8 cellular contexts compared by ENCODE assay signal in genomic region chr15:50764331-50765201, GRCh38. TPM values are rescaled to one million over a fixed set of nuclear protein-coding genes. Genes with fewer than 3 reads are reported as not detected.
DNase-seq lines count a peak whose midpoint lies in the region; ATAC-seq and TF ChIP-seq lines count a peak whose summit lies in the region.

No MANE protein-coding gene starts in this region.

- no peaks in the 10 kb centered on the region for H3K36me3 Mint-ChIP-seq in WTC11
- H3K36me3 Mint-ChIP-seq in nephron progenitor cell (ENCODE audit: low read depth), result peaks cover 20% of the 10 kb centered on the region

- CTCF ChIA-PET in WTC11 (lab: Charles Lee), result no interaction called here

- peak; percentile 40 for ATAC-seq in HG03108 (IDR thresholded peaks at IDR 0.05; ENCODE audit: unreplicated experiment)
- no peak for ATAC-seq in WTC11

- DNase-seq in NCI-H82 (lab: John Stamatoyannopoulos, UW), result peak; percentile 55
- no peak for DNase-seq in NCI-H82 treated with DMSO at 0.1 percent for 48 hours (lab: John Stamatoyannopoulos, UW; ENCODE audit: unreplicated experiment)
- no peak for DNase-seq in WTC11 (ENCODE audit: low spot score)
- peak; percentile 51 to 74 for DNase-seq in erythroblast (lab: John Stamatoyannopoulos, UW)
- DNase-seq in nephron progenitor cell, result no peak
- no peak for DNase-seq in NCI-H2196 treated with DMSO at 0.1 percent for 48 hours (lab: John Stamatoyannopoulos, UW; ENCODE audit: unreplicated experiment)
- DNase-seq in NCI-H345 (lab: John Stamatoyannopoulos, UW), result no peak

- no peak for TF ChIP-seq CTCF in WTC11 (IDR thresholded peaks at IDR 0.05)
- no peak for TF ChIP-seq CTCF in nephron progenitor cell (IDR thresholded peaks at IDR 0.05)

- no peak for TF ChIP-seq POLR2A in erythroblast (IDR thresholded peaks at IDR 0.05; ENCODE audit: low read length)

- POLR2A ChIA-PET in WTC11 (lab: Charles Lee), result interaction anchor here (0.7 kb wide), 2 partner anchors 31 to 855 kb away, joined by 4 to 7 read pairs; no protein-coding TSS in a partner anchor

- no peaks in the 10 kb centered on the region for H3K27me3 Mint-ChIP-seq in WTC11 (ENCODE audit: low read depth)
- peaks cover 11% of the 10 kb centered on the region for H3K27me3 Mint-ChIP-seq in nephron progenitor cell (ENCODE audit: low read depth, poor library complexity)

- H3K4me1 Mint-ChIP-seq in WTC11 (peaks cover 24% of the 10 kb centered on the region), nephron progenitor cell (peaks cover 32% of the 10 kb centered on the region)

- H3K4me3 Mint-ChIP-seq in WTC11, result peak overlapping the region; percentile 84
- peak overlapping the region; percentile 91 for H3K4me3 Mint-ChIP-seq in nephron progenitor cell

- H3K27ac Mint-ChIP-seq in WTC11 (peak overlapping the region; percentile 95), nephron progenitor cell (peak overlapping the region; percentile 12)

- no peaks in the 10 kb centered on the region for H3K9me3 Mint-ChIP-seq in WTC11
- H3K9me3 Mint-ChIP-seq in nephron progenitor cell, result peaks cover 4% of the 10 kb centered on the region

TF ChIP-seq in WTC11, 78 proteins besides CTCF, POLR2A, EP300 and RAD21:
- no peak for TF ChIP-seq ZNF121 (CRISPR knock-in tag; IDR thresholded peaks at IDR 0.05)
- no peak for TF ChIP-seq ATF2 (CRISPR knock-in tag; IDR thresholded peaks at IDR 0.05; ENCODE audit: borderline replicate concordance, low read depth)
- TF ChIP-seq NFYB (CRISPR knock-in tag; conservative IDR thresholded peaks at IDR 0.05; ENCODE audit: low read depth), result no peak
- TF ChIP-seq OVOL2 (CRISPR knock-in tag; IDR thresholded peaks at IDR 0.05; ENCODE audit: borderline replicate concordance), result no peak
- no peak for TF ChIP-seq NFE2L1 (CRISPR knock-in tag; IDR thresholded peaks at IDR 0.05)
- TF ChIP-seq KAT7 (CRISPR knock-in tag; IDR thresholded peaks at IDR 0.05; ENCODE audit: borderline replicate concordance), result no peak
- TF ChIP-seq RELA (CRISPR knock-in tag; IDR thresholded peaks at IDR 0.05; ENCODE audit: borderline replicate concordance), result no peak
- TF ChIP-seq SMAD3 (CRISPR knock-in tag; IDR thresholded peaks at IDR 0.05; ENCODE audit: borderline replicate concordance), result no peak
- TF ChIP-seq SMAD4 (CRISPR knock-in tag; IDR thresholded peaks at IDR 0.05), result no peak
- TF ChIP-seq E2F5 (CRISPR knock-in tag; IDR thresholded peaks at IDR 0.05), result no peak
- no peak for TF ChIP-seq ZNF232 (CRISPR knock-in tag; IDR thresholded peaks at IDR 0.05)
- TF ChIP-seq ZNF416 (CRISPR knock-in tag; IDR thresholded peaks at IDR 0.05), result no peak
- TF ChIP-seq FOXJ3 (CRISPR knock-in tag; IDR thresholded peaks at IDR 0.05; ENCODE audit: borderline replicate concordance), result no peak
- TF ChIP-seq NR1H2 (CRISPR knock-in tag; IDR thresholded peaks at IDR 0.05), result no peak
- no peak for TF ChIP-seq ERG (CRISPR knock-in tag; IDR thresholded peaks at IDR 0.05)
- TF ChIP-seq PRRX2 (CRISPR knock-in tag; IDR thresholded peaks at IDR 0.05), result no peak
TF ChIP-seq in WTC11: peak in this region for 0.

RNA-seq across cellular contexts. Expression of gene SPPL2A, which starts 0.9 kb away (rescaled TPM):
- total RNA-seq in WTC11 (2021), result 33.2 to 38.6 TPM (median 36.9 TPM) in 3 replicates

Comparison
In these comparisons a context has a peak if more than half of its experiments do, and no peak if none do; other contexts are left out.
1. DNase-seq: peak in NCI-H82 (single experiment) and erythroblast (2 of 2); none in NCI-H82 treated with DMSO at 0.1 percent for 48 hours (single experiment), WTC11 (single experiment), nephron progenitor cell (single experiment), NCI-H2196 treated with DMSO at 0.1 percent for 48 hours (single experiment) and NCI-H345 (single experiment).